In the genomic region with DNA sequence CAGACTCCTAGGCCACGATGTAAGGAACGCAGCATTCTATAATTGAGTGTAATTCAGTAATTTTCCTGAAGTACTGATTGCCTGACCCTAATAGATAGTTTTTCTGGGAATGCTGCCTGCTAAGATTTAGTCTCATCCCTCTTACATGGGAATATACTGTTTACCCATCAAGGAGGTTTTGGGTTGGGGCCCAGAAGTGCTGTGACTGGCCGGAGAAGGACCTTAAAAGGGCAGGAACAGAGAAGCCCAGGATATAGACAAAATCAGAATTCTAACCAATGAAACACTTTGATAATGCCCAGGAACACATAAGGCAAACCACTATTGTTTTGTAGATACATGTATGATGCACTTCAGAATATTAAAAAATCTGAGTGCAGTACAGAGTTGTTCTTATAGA, we compare ENCODE assay signal across 25 cellular contexts.
"Had no signal": no experiment of that assay in that cellular context is flagged by ENCODE, and none has a peak within 500 bp of the region (broad histone marks: within the 10 kb centered on the region; RNA-seq: fewer than 3 reads in every experiment).

No MANE protein-coding gene starts in this region.

- DNase-seq: activated CD4-positive, alpha-beta memory T cell treated with anti-CD3 and anti-CD28 coated beads for 36 hours; activated CD4-positive, alpha-beta T cell treated with anti-CD3 and anti-CD28 coated beads for 36 hours; activated CD4-positive, alpha-beta T cell treated with anti-CD3 and anti-CD28 coated beads, Interleukin-2, amount 10 ng/mL, durations not matched to agents 24 days and 14 days; activated CD4-positive, CD25-positive, alpha-beta regulatory T cell; activated CD4-positive, CD25-positive, alpha-beta regulatory T cell treated with anti-CD3 and anti-CD28 coated beads, Interleukin-2, amount 50 U/mL, for 72 hours; activated CD8-positive, alpha-beta memory T cell treated with anti-CD3 and anti-CD28 coated beads, Interleukin-2, amount 50 U/mL, for 48 hours; activated gamma-delta T cell; activated naive CD4-positive, alpha-beta T cell; activated naive CD4-positive, alpha-beta T cell treated with anti-CD3 and anti-CD28 coated beads, Interleukin-2, amount 10 ng/mL, durations not matched to agents 7 days and 5 days; activated naive CD8-positive, alpha-beta T cell treated with anti-CD3 and anti-CD28 coated beads, Interleukin-2, amount 10 ng/mL, durations not matched to agents 7 days and 5 days; activated T-cell treated with anti-CD3 and anti-CD28 coated beads for 4 hours; activated T-cell treated with anti-CD3 and anti-CD28 coated beads, Interleukin-2, amount 50 U/mL, for 24 hours; activated T-cell treated with anti-CD3 and anti-CD28 coated beads, Interleukin-2, amount 50 U/mL, for 72 hours; central memory CD4-positive, alpha-beta T cell; cerebellar nuclear complex; colonic mucosa; effector CD8-positive, alpha-beta T cell; foreskin keratinocyte; gastrocnemius medialis; T-helper 2 cell had no signal

- H3K36me3 ChIP-seq: ascending aorta, breast epithelium, cardiac muscle cell, colonic mucosa, gastrocnemius medialis had no signal

- H3K27ac ChIP-seq: ascending aorta, breast epithelium, cardiac muscle cell, colonic mucosa, epithelial cell of prostate, foreskin keratinocyte, gastrocnemius medialis had no signal

- H3K4me3 ChIP-seq: ascending aorta, breast epithelium, cardiac muscle cell, colonic mucosa, gastrocnemius medialis had no signal

- ATAC-seq: activated CD4-positive, alpha-beta T cell treated with anti-CD3 and anti-CD28 coated beads for 36 hours; activated naive CD4-positive, alpha-beta T cell treated with anti-CD3 and anti-CD28 coated beads, Interleukin-2, amount 50 U/mL, for 72 hours; activated T-cell treated with anti-CD3 and anti-CD28 coated beads, Interleukin-2, amount 50 U/mL, for 72 hours; foreskin keratinocyte; gastrocnemius medialis had no signal

- H3K4me1 ChIP-seq: ascending aorta, breast epithelium, colonic mucosa, foreskin keratinocyte, gastrocnemius medialis had no signal

- H3K27me3 ChIP-seq: ascending aorta, breast epithelium, cardiac muscle cell, colonic mucosa, foreskin keratinocyte, gastrocnemius medialis had no signal
